Comparison of ENCODE assay signal across 20 cellular contexts in genomic region chr13:61252213-61252612, GRCh38.
DNase-seq lines count a peak whose midpoint lies in the region; ATAC-seq, FAIRE-seq and TF ChIP-seq lines count a peak whose summit lies in the region.
"Had no signal": no experiment of that assay in that cellular context is flagged by ENCODE, and none has a peak within 500 bp of the region (broad histone marks: within the 10 kb centered on the region; RNA-seq: fewer than 3 reads in every experiment).

No MANE protein-coding gene starts in this region.

- in situ Hi-C loops in GM12878 (cut with MboI) = no loop called here

- H3K9me3 ChIP-seq in OCI-LY3 (ENCODE audit: insufficient read depth, low read length) (no peaks in the 10 kb centered on the region), GM12878 (replicated peaks; ENCODE audit: control insufficient read depth, insufficient read depth, low read length) (no peaks in the 10 kb centered on the region), mesenchymal stem cell (ENCODE audit: control insufficient read depth, low read length) (no peaks in the 10 kb centered on the region), upper lobe of left lung (peaks cover 0 to 3% (median 0%) of the 10 kb centered on the region in 4 donors)
- H3K9me3 ChIP-seq: BLaER1, Caco-2 had no signal

- no peak overlapping the region for H2BK15ac ChIP-seq in mesenchymal stem cell (ENCODE audit: low read depth, poor library complexity, severe bottlenecking)

- H3K18ac ChIP-seq in mesenchymal stem cell (ENCODE audit: low read depth in 1 of 2, low read length in 2 of 2) = no peak overlapping the region

- no peak for TF ChIP-seq POLR2A in GM12878 (IDR thresholded peaks at IDR 0.05; ENCODE audit: low read depth, low read length)
- TF ChIP-seq POLR2A in upper lobe of left lung (IDR thresholded peaks at IDR 0.05) = no peak

- H3K27me3 ChIP-seq in OCI-LY3 (ENCODE audit: low read depth, low read length) (no peaks in the 10 kb centered on the region), GM12878 (replicated peaks in 1 of 2; ENCODE audit: control insufficient read depth in 2 of 2, insufficient read depth in 2 of 2, low read length in 1 of 2) (no peaks in the 10 kb centered on the region), mesenchymal stem cell (ENCODE audit: control insufficient read depth in 1 of 2, insufficient read depth in 1 of 2, low read length in 2 of 2) (no peaks in the 10 kb centered on the region), upper lobe of left lung (no peaks in the 10 kb centered on the region)
- H3K27me3 ChIP-seq: BLaER1 had no signal

- H2BK5ac ChIP-seq in mesenchymal stem cell (ENCODE audit: low read depth, low read length, poor library complexity, severe bottlenecking) = no peak overlapping the region

- ATAC-seq in GM12878 (no peak), HG02571 (IDR thresholded peaks at IDR 0.05; ENCODE audit: unreplicated experiment) (no peak), upper lobe of left lung (ENCODE audit: low FRiP score in 2 of 2) (no peak)
- ATAC-seq: CD8-positive, alpha-beta T cell had no signal

- FAIRE-seq in GM12878 (lab: Jason Lieb, UNC) = no peak
- FAIRE-seq: G401.6, GM19239, H1 had no signal

- H3K79me2 ChIP-seq in OCI-LY3 (ENCODE audit: low read length) = no peaks in the 10 kb centered on the region
- H3K79me2 ChIP-seq in GM12878 (ENCODE audit: control insufficient read depth, insufficient read depth, low read length) = no peaks in the 10 kb centered on the region

- no peaks in the 10 kb centered on the region for H3K4me1 Mint-ChIP-seq in activated T-helper 1 cell treated with anti-CD3 and anti-CD28 coated beads, Interleukin-12 subunit alpha, Interleukin-12 subunit beta, Interleukin-2, Interleukin-4 antibody, amounts not matched to agents 30 ng/mL and 10 ng/mL and 1 ng/mL, durations not matched to agents 14 hours and 24 hours and 36 hours (ENCODE audit: low read depth)
- H3K4me1 Mint-ChIP-seq: B cell; CD4-positive, CD25-positive, alpha-beta regulatory T cell had no signal

- no peaks in the 10 kb centered on the region for H3K9me3 Mint-ChIP-seq in activated T-helper 1 cell treated with anti-CD3 and anti-CD28 coated beads, Interleukin-12 subunit alpha, Interleukin-12 subunit beta, Interleukin-2, Interleukin-4 antibody, amounts not matched to agents 30 ng/mL and 10 ng/mL and 1 ng/mL, durations not matched to agents 14 hours and 24 hours and 36 hours

- no peak overlapping the region for H3K4me3 Mint-ChIP-seq in activated T-helper 1 cell treated with anti-CD3 and anti-CD28 coated beads, Interleukin-12 subunit alpha, Interleukin-12 subunit beta, Interleukin-2, Interleukin-4 antibody, amounts not matched to agents 30 ng/mL and 10 ng/mL and 1 ng/mL, durations not matched to agents 14 hours and 24 hours and 36 hours
- H3K4me3 Mint-ChIP-seq: B cell; CD8-positive, alpha-beta T cell had no signal

- TF ChIP-seq EP300 in GM12878 (IDR thresholded peaks at IDR 0.05; ENCODE audit: borderline replicate concordance in 1 of 2, control insufficient read depth in 1 of 2, low read depth in 2 of 2, low read length in 2 of 2) = no peak
- no peak for TF ChIP-seq EP300 in upper lobe of left lung (IDR thresholded peaks at IDR 0.05)

- TF ChIP-seq CTCF in OCI-LY3 (IDR thresholded peaks at IDR 0.05; ENCODE audit: low read depth, low read length) = no peak
- no peak for TF ChIP-seq CTCF in GM12878 (IDR thresholded peaks at IDR 0.05 in 2 of 3, conservative IDR thresholded peaks at IDR 0.05 in 1 of 3; ENCODE audit: control insufficient read depth in 2 of 3, extremely low read depth in 1 of 3, insufficient read depth in 1 of 3, low read depth in 3 of 3, low read length in 3 of 3)
- TF ChIP-seq CTCF in upper lobe of left lung (IDR thresholded peaks at IDR 0.05) = no peak

- H3K36me3 ChIP-seq in OCI-LY3 (replicated peaks; ENCODE audit: low read depth, low read length) = peaks cover 33% of the 10 kb centered on the region
- no peaks in the 10 kb centered on the region for H3K36me3 ChIP-seq in GM12878 (ENCODE audit: control insufficient read depth in 2 of 2, insufficient read depth in 2 of 2, low read length in 1 of 2)
- H3K36me3 ChIP-seq in mesenchymal stem cell (ENCODE audit: control insufficient read depth in 1 of 2, insufficient read depth in 2 of 2, low read depth in 1 of 2, low read length in 2 of 2) = no peaks in the 10 kb centered on the region
- no peaks in the 10 kb centered on the region for H3K36me3 ChIP-seq in upper lobe of left lung
- H3K36me3 ChIP-seq: BLaER1 had no signal

- H3K4ac ChIP-seq in mesenchymal stem cell (ENCODE audit: low read depth in 1 of 2, low read length in 2 of 2) = no peak overlapping the region

- RAD21 ChIA-PET in GM12878 (lab: Charles Lee; ENCODE audit: unreplicated experiment) = interaction anchor here (0.7 to 1.9 kb wide), 3 partner anchors 9 to 129 kb away, joined by 3 to 5 read pairs (median 4); no protein-coding TSS in a partner anchor

- CTCF ChIA-PET in GM12878 (lab: Yijun Ruan, JAX) = interaction anchor here (0.7 to 1.3 kb wide), 3 partner anchors 8 to 701 kb away, joined by 3 to 4 read pairs (median 3); no protein-coding TSS in a partner anchor

- no peak overlapping the region for H4K91ac ChIP-seq in mesenchymal stem cell (ENCODE audit: low read length)

- no peak overlapping the region for H2BK120ac ChIP-seq in mesenchymal stem cell (ENCODE audit: low read depth, low read length)

- no TSS peak for BruUV-seq in GM12878 (replicated peaks; lab: Mats Ljungman, UMichigan)

- no peaks in the 10 kb centered on the region for H3K79me1 ChIP-seq in mesenchymal stem cell (replicated peaks; ENCODE audit: low read length, poor library complexity, severe bottlenecking)

- H3K23ac ChIP-seq in mesenchymal stem cell (ENCODE audit: low read length in 2 of 2) = no peak overlapping the region

- SMC1A ChIA-PET in GM12878 (lab: Charles Lee; ENCODE audit: uncharacterized antibody, unreplicated experiment) = interaction anchor here (0.8 to 2.0 kb wide), 8 partner anchors 8 to 825 kb away, joined by 3 to 8 read pairs (median 4); no protein-coding TSS in a partner anchor

- H3K27ac Mint-ChIP-seq in activated T-helper 1 cell treated with anti-CD3 and anti-CD28 coated beads, Interleukin-12 subunit alpha, Interleukin-12 subunit beta, Interleukin-2, Interleukin-4 antibody, amounts not matched to agents 30 ng/mL and 10 ng/mL and 1 ng/mL, durations not matched to agents 14 hours and 24 hours and 36 hours = no peak overlapping the region
- H3K27ac Mint-ChIP-seq: B cell; CD4-positive, CD25-positive, alpha-beta regulatory T cell; CD8-positive, alpha-beta T cell had no signal

- H2AFZ ChIP-seq in OCI-LY3 (ENCODE audit: low read depth, low read length) (no peak overlapping the region), GM12878 (ENCODE audit: control insufficient read depth, low read depth, low read length) (no peak overlapping the region), mesenchymal stem cell (ENCODE audit: low read depth, low read length) (no peak overlapping the region)
- H2AFZ ChIP-seq: GM23248 had no signal

- no peak overlapping the region for H4K8ac ChIP-seq in mesenchymal stem cell (ENCODE audit: low read length)

- no peak overlapping the region for H2AK5ac ChIP-seq in mesenchymal stem cell (ENCODE audit: low read length, severe bottlenecking)

- no peaks in the 10 kb centered on the region for H3K27me3 Mint-ChIP-seq in activated T-helper 1 cell treated with anti-CD3 and anti-CD28 coated beads, Interleukin-12 subunit alpha, Interleukin-12 subunit beta, Interleukin-2, Interleukin-4 antibody, amounts not matched to agents 30 ng/mL and 10 ng/mL and 1 ng/mL, durations not matched to agents 14 hours and 24 hours and 36 hours (ENCODE audit: insufficient read depth)
- H3K27me3 Mint-ChIP-seq: B cell; CD4-positive, CD25-positive, alpha-beta regulatory T cell had no signal

- H4K20me1 ChIP-seq in OCI-LY3 (ENCODE audit: insufficient read depth, low read length) = no peaks in the 10 kb centered on the region
- H4K20me1 ChIP-seq in GM12878 (ENCODE audit: control insufficient read depth, insufficient read depth) = no peaks in the 10 kb centered on the region
- H4K20me1 ChIP-seq: BLaER1 had no signal

- no peak for DNase-seq in GM12878 (ENCODE audit: low read depth, low spot score)
- peak; percentile 4 for DNase-seq in mesenchymal stem cell
- no peak for DNase-seq in activated T-helper 1 cell treated with anti-CD3 and anti-CD28 coated beads, Interleukin-12 subunit alpha, Interleukin-12 subunit beta, Interleukin-2, Interleukin-4 antibody, amounts not matched to agents 30 ng/mL and 10 ng/mL and 1 ng/mL, durations not matched to agents 14 hours and 24 hours and 36 hours (ENCODE audit: low spot score)
- DNase-seq in upper lobe of left lung = no peak
- DNase-seq: Caco-2; CD4-positive, CD25-positive, alpha-beta regulatory T cell; CD8-positive, alpha-beta T cell; DMS153; DND-41; GM23248; H7; HCEC 1CT had no signal

- H3K9ac ChIP-seq in OCI-LY3 (ENCODE audit: low read length) (peak overlapping the region; percentile 44; the same call in 1 of the 2 replicates), GM12878 (ENCODE audit: control insufficient read depth, insufficient read depth, low read length) (no peak overlapping the region), mesenchymal stem cell (ENCODE audit: low read length) (no peak overlapping the region)
- H3K9ac ChIP-seq: BLaER1, GM23248 had no signal

- H3K36me3 Mint-ChIP-seq in activated T-helper 1 cell treated with anti-CD3 and anti-CD28 coated beads, Interleukin-12 subunit alpha, Interleukin-12 subunit beta, Interleukin-2, Interleukin-4 antibody, amounts not matched to agents 30 ng/mL and 10 ng/mL and 1 ng/mL, durations not matched to agents 14 hours and 24 hours and 36 hours (ENCODE audit: low read depth) = no peaks in the 10 kb centered on the region
- H3K36me3 Mint-ChIP-seq: CD4-positive, CD25-positive, alpha-beta regulatory T cell; CD8-positive, alpha-beta T cell had no signal

- peak overlapping the region; percentile 96 for H3K27ac ChIP-seq in OCI-LY3 (ENCODE audit: low read length)
- no peak overlapping the region for H3K27ac ChIP-seq in GM12878 (ENCODE audit: control insufficient read depth, insufficient read depth)
- no peak overlapping the region for H3K27ac ChIP-seq in mesenchymal stem cell (ENCODE audit: low read length, poor library complexity, severe bottlenecking)
- no peak overlapping the region for H3K27ac ChIP-seq in upper lobe of left lung
- H3K27ac ChIP-seq: BLaER1, C4-2B, GM23248 had no signal

- intact Hi-C loops in GM12878 (cut with micrococcal nuclease; ENCODE audit: unreplicated experiment) = loop anchor here (10.0 kb wide), 3 partner anchors 63 to 953 kb away; no protein-coding TSS in a partner anchor
- intact Hi-C loops in activated T-helper 1 cell treated with anti-CD3 and anti-CD28 coated beads, Interleukin-12 subunit alpha, Interleukin-12 subunit beta, Interleukin-2, Interleukin-4 antibody, amounts not matched to agents 30 ng/mL and 10 ng/mL and 1 ng/mL, durations not matched to agents 14 hours and 24 hours and 36 hours (cut with micrococcal nuclease) = no loop called here

- H3K4me2 ChIP-seq in OCI-LY3 (ENCODE audit: low read length) (peak overlapping the region; percentile 59), GM12878 (ENCODE audit: control insufficient read depth, insufficient read depth) (no peak overlapping the region), mesenchymal stem cell (ENCODE audit: low read length, poor library complexity, severe bottlenecking) (no peak overlapping the region)
- H3K4me2 ChIP-seq: BLaER1 had no signal

- no peak for TF ChIP-seq RAD21 in GM12878 (IDR thresholded peaks at IDR 0.05; ENCODE audit: insufficient read depth, low read depth, low read length)

- peak overlapping the region; percentile 37 for H3K4me3 ChIP-seq in OCI-LY3 (ENCODE audit: low read length)
- no peak overlapping the region for H3K4me3 ChIP-seq in GM12878
- H3K4me3 ChIP-seq in mesenchymal stem cell (ENCODE audit: insufficient read depth in 1 of 2, low read depth in 1 of 2, low read length in 2 of 2) = no peak overlapping the region
- H3K4me3 ChIP-seq in upper lobe of left lung = no peak overlapping the region
- H3K4me3 ChIP-seq: BLaER1, GM23248 had no signal

- H3K4me1 ChIP-seq in OCI-LY3 (ENCODE audit: low read length) = peaks cover 68% of the 10 kb centered on the region
- peaks cover 1% of the 10 kb centered on the region for H3K4me1 ChIP-seq in GM12878 (ENCODE audit: control insufficient read depth, insufficient read depth, low read length)
- no peaks in the 10 kb centered on the region for H3K4me1 ChIP-seq in mesenchymal stem cell (ENCODE audit: control insufficient read depth, insufficient read depth, low read depth, low read length)
- H3K4me1 ChIP-seq in upper lobe of left lung = no peaks in the 10 kb centered on the region
- H3K4me1 ChIP-seq: BLaER1, Caco-2 had no signal

- no peak overlapping the region for H3K14ac ChIP-seq in mesenchymal stem cell (ENCODE audit: low read length in 2 of 2)

- POLR2A ChIA-PET in GM12878 (lab: Charles Lee) = interaction anchor here (0.6 kb wide), 1 partner anchor 234 kb away, joined by 5 read pairs; no protein-coding TSS in a partner anchor

- no peak overlapping the region for H2BK12ac ChIP-seq in mesenchymal stem cell (ENCODE audit: low read length in 2 of 2)
